In genomic region chr12:29563636-29564035, GRCh38 we compare ENCODE assay signal across 12 cellular contexts.
DNase-seq lines count a peak whose midpoint lies in the region; ATAC-seq, FAIRE-seq and TF ChIP-seq lines count a peak whose summit lies in the region.
"Had no signal": no experiment of that assay in that cellular context is flagged by ENCODE, and none has a peak within 500 bp of the region (broad histone marks: within the 10 kb centered on the region; RNA-seq: fewer than 3 reads in every experiment).

No MANE protein-coding gene starts in this region.

- H3K9me3 ChIP-seq in endothelial cell of umbilical vein (replicated peaks; ENCODE audit: control insufficient read depth, insufficient read depth, low read length): no peaks in the 10 kb centered on the region

- H3K9me3 Mint-ChIP-seq in T-helper 2 cell treated with Interferon-gamma antibody and Interleukin-4, amounts not matched to agents 5 μg/mL and 100 μg/mL, for 36 hours: no peaks in the 10 kb centered on the region
- H3K9me3 Mint-ChIP-seq in stimulated activated memory B cell treated with anti-CD40 and anti-IgM and Interleukin-4, amounts not matched to agents 10 μg/mL and 1 μg/mL and 100 μg/mL, for 72 hours: peaks cover 6% of the 10 kb centered on the region
- H3K9me3 Mint-ChIP-seq: effector memory CD8-positive, alpha-beta T cell; naive thymus-derived CD8-positive, alpha-beta T cell; stimulated activated naive CD8-positive, alpha-beta T cell treated with anti-CD3 and anti-CD28 coated beads, Interleukin-15, Interleukin-2, amounts not matched to agents 100 ng/mL and 50 ng/mL, for 24 hours had no signal

- no peak for TF ChIP-seq POLR2A in endothelial cell of umbilical vein (IDR thresholded peaks at IDR 0.05; ENCODE audit: low read depth, low read length)

- H3K27ac ChIP-seq in endothelial cell of umbilical vein (ENCODE audit: insufficient read depth, low read depth, low read length): no peak overlapping the region

- H3K9ac ChIP-seq in endothelial cell of umbilical vein (replicated peaks; ENCODE audit: extremely low read depth, insufficient read depth, low read length): no peak overlapping the region

- no peaks in the 10 kb centered on the region for H3K27me3 Mint-ChIP-seq in T-helper 2 cell treated with Interferon-gamma antibody and Interleukin-4, amounts not matched to agents 5 μg/mL and 100 μg/mL, for 36 hours (ENCODE audit: low read depth)
- peaks cover 36% of the 10 kb centered on the region for H3K27me3 Mint-ChIP-seq in stimulated activated memory B cell treated with anti-CD40 and anti-IgM and Interleukin-4, amounts not matched to agents 10 μg/mL and 1 μg/mL and 100 μg/mL, for 72 hours

- no peaks in the 10 kb centered on the region for H3K9me1 ChIP-seq in endothelial cell of umbilical vein (replicated peaks; ENCODE audit: control insufficient read depth, extremely low read depth, insufficient read depth, low read length)

- BruUV-seq in endothelial cell of umbilical vein (replicated peaks; lab: Mats Ljungman, UMichigan): no TSS peak

- no peak overlapping the region for H3K27ac Mint-ChIP-seq in T-helper 2 cell treated with Interferon-gamma antibody and Interleukin-4, amounts not matched to agents 5 μg/mL and 100 μg/mL, for 36 hours
- no peak overlapping the region for H3K27ac Mint-ChIP-seq in stimulated activated memory B cell treated with anti-CD40 and anti-IgM and Interleukin-4, amounts not matched to agents 10 μg/mL and 1 μg/mL and 100 μg/mL, for 72 hours
- H3K27ac Mint-ChIP-seq: effector memory CD8-positive, alpha-beta T cell; stimulated activated naive CD8-positive, alpha-beta T cell treated with anti-CD3 and anti-CD28 coated beads, Interleukin-15, Interleukin-2, amounts not matched to agents 100 ng/mL and 50 ng/mL, for 24 hours had no signal

- CTCF ChIA-PET in endothelial cell of umbilical vein (lab: Charles Lee): interaction anchor here (1.0 to 3.1 kb wide), 2 partner anchors 11 to 18 kb away, joined by 4 to 11 read pairs; no protein-coding TSS in a partner anchor

- ATAC-seq in HG02870 (IDR thresholded peaks at IDR 0.05; ENCODE audit: unreplicated experiment) (peak; percentile 51), HG03280 (IDR thresholded peaks at IDR 0.05; ENCODE audit: unreplicated experiment) (no peak)
- no peak for ATAC-seq in stimulated activated memory B cell treated with anti-CD40 and anti-IgM and Interleukin-4, amounts not matched to agents 10 μg/mL and 1 μg/mL and 100 μg/mL, for 72 hours
- ATAC-seq: effector memory CD8-positive, alpha-beta T cell; naive thymus-derived CD8-positive, alpha-beta T cell had no signal

- H3K4me3 Mint-ChIP-seq in T-helper 2 cell treated with Interferon-gamma antibody and Interleukin-4, amounts not matched to agents 5 μg/mL and 100 μg/mL, for 36 hours: peak overlapping the region; percentile 51
- H3K4me3 Mint-ChIP-seq in stimulated activated memory B cell treated with anti-CD40 and anti-IgM and Interleukin-4, amounts not matched to agents 10 μg/mL and 1 μg/mL and 100 μg/mL, for 72 hours: peak overlapping the region; percentile 22
- H3K4me3 Mint-ChIP-seq: stimulated activated naive CD8-positive, alpha-beta T cell treated with anti-CD3 and anti-CD28 coated beads, Interleukin-15, Interleukin-2, amounts not matched to agents 100 ng/mL and 50 ng/mL, for 24 hours had no signal

- dilution Hi-C loops in endothelial cell of umbilical vein (cut with MboI; ENCODE audit: extremely low pct_ligation_motif_present, low sequenced_read_pairs): no loop called here

- H3K36me3 Mint-ChIP-seq in T-helper 2 cell treated with Interferon-gamma antibody and Interleukin-4, amounts not matched to agents 5 μg/mL and 100 μg/mL, for 36 hours (ENCODE audit: low read depth): no peaks in the 10 kb centered on the region
- H3K36me3 Mint-ChIP-seq in stimulated activated memory B cell treated with anti-CD40 and anti-IgM and Interleukin-4, amounts not matched to agents 10 μg/mL and 1 μg/mL and 100 μg/mL, for 72 hours: no peaks in the 10 kb centered on the region
- H3K36me3 Mint-ChIP-seq: naive thymus-derived CD8-positive, alpha-beta T cell had no signal

- no peak overlapping the region for H3K4me2 ChIP-seq in endothelial cell of umbilical vein (ENCODE audit: insufficient read depth, low read length)

- POLR2A ChIA-PET in endothelial cell of umbilical vein (lab: Charles Lee): no interaction called here

- TF ChIP-seq CTCF in endothelial cell of umbilical vein (IDR thresholded peaks at IDR 0.05; ENCODE audit: extremely low read depth in 1 of 2, insufficient read depth in 1 of 2, low read depth in 1 of 2, low read length in 2 of 2): no peak

- H3K36me3 ChIP-seq in endothelial cell of umbilical vein (ENCODE audit: control insufficient read depth in 2 of 2, extremely low read depth in 1 of 2, insufficient read depth in 2 of 2, low read length in 2 of 2): no peaks in the 10 kb centered on the region

- no peaks in the 10 kb centered on the region for H3K27me3 ChIP-seq in endothelial cell of umbilical vein (ENCODE audit: control insufficient read depth in 2 of 2, insufficient read depth in 2 of 2, low read length in 2 of 2)

- intact Hi-C loops in endothelial cell of umbilical vein (cut with micrococcal nuclease): loop anchor here (2.0 to 10.0 kb wide), 4 partner anchors 163 to 541 kb away; no protein-coding TSS in a partner anchor

- H3K4me1 ChIP-seq in endothelial cell of umbilical vein (ENCODE audit: control insufficient read depth, extremely low read depth, insufficient read depth, low read length): peaks cover 25% of the 10 kb centered on the region

- H4K20me1 ChIP-seq in endothelial cell of umbilical vein (replicated peaks; ENCODE audit: control insufficient read depth, extremely low read depth, insufficient read depth, low read length): no peaks in the 10 kb centered on the region

- no peaks in the 10 kb centered on the region for H3K4me1 Mint-ChIP-seq in T-helper 2 cell treated with Interferon-gamma antibody and Interleukin-4, amounts not matched to agents 5 μg/mL and 100 μg/mL, for 36 hours (ENCODE audit: low read depth)
- H3K4me1 Mint-ChIP-seq in stimulated activated memory B cell treated with anti-CD40 and anti-IgM and Interleukin-4, amounts not matched to agents 10 μg/mL and 1 μg/mL and 100 μg/mL, for 72 hours: no peaks in the 10 kb centered on the region

- H2AFZ ChIP-seq in endothelial cell of umbilical vein (ENCODE audit: low read depth, low read length): peak overlapping the region; percentile 6

- no peak for FAIRE-seq in endothelial cell of umbilical vein (lab: Jason Lieb, UNC)

- H3K4me3 ChIP-seq in endothelial cell of umbilical vein (replicated peaks in 1 of 3; ENCODE audit: insufficient read depth in 1 of 3, low read depth in 1 of 3, low read length in 3 of 3): no peak overlapping the region

- no peaks in the 10 kb centered on the region for H3K79me2 ChIP-seq in endothelial cell of umbilical vein (ENCODE audit: control insufficient read depth, insufficient read depth, low read length)

- DNase-seq in T-helper 2 cell treated with Interferon-gamma antibody and Interleukin-4, amounts not matched to agents 5 μg/mL and 100 μg/mL, for 36 hours (ENCODE audit: low spot score): no peak
- DNase-seq in T-helper 2 cell: no peak
- peak; percentile 30 for DNase-seq in endothelial cell of umbilical vein (ENCODE audit: low read depth, low spot score)
- DNase-seq in 8988T: no peak
- no peak for DNase-seq in DMS53 (lab: John Stamatoyannopoulos, UW)
- DNase-seq: ACHN; effector memory CD8-positive, alpha-beta T cell; naive thymus-derived CD8-positive, alpha-beta T cell had no signal

TF ChIP-seq in endothelial cell of umbilical vein, 7 proteins besides CTCF, POLR2A, EP300 and RAD21:
- no peak for TF ChIP-seq EZH2 (IDR thresholded peaks at IDR 0.05; ENCODE audit: borderline replicate concordance, low read depth, low read length, severe bottlenecking)
- no peak for TF ChIP-seq POLR2AphosphoS5 (IDR thresholded peaks at IDR 0.05; ENCODE audit: insufficient read depth, low read depth, low read length)
- no peak for TF ChIP-seq FOS (IDR thresholded peaks at IDR 0.05; ENCODE audit: borderline replicate concordance, insufficient read depth, low read length)
- TF ChIP-seq MAX (IDR thresholded peaks at IDR 0.05; ENCODE audit: insufficient read depth, insufficient read length): no peak
- TF ChIP-seq JUN (IDR thresholded peaks at IDR 0.05; ENCODE audit: borderline replicate concordance, insufficient read depth, insufficient read length, low read depth): no peak
- no peak for TF ChIP-seq GATA2 (IDR thresholded peaks at IDR 0.05; ENCODE audit: insufficient read depth, insufficient read length, low read depth, low read length)
- TF ChIP-seq MYC (IDR thresholded peaks at IDR 0.05; ENCODE audit: low read depth, low read length): no peak
